ENCODE assay signal across 8 cellular contexts in the genomic region with DNA sequence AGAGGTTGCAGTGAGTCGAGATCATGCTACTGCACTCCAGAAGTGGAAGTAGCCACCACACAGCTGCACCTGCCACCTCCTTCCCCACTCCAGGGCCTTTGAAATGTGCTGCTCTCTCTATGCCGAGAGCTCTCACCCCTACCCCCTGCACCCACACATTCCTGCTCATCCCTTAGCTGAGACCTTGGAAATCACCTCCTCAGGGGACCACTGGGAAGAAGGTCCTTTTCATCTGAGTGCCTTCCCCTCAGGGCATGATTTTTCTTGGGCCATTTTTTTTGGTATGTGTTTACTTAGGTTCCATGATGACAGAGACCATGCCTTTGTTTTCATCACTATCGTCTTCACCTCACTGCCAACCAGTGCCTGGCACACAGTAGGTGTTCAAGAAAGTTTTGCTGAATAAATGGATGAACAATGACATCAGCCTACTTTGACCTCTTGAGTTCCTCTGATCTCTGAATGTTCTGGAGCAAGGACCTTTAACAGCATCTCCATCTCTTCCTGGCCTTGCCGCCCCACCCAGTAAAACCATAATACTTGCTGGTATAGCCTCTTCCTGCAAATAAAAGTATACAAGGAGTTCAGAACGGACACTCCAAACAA.
A peak's percentile ranks its signal among the peaks of the same experiment; 100 is the strongest.
DNase-seq lines count a peak whose midpoint lies in the region; ATAC-seq and TF ChIP-seq lines count a peak whose summit lies in the region.

No MANE protein-coding gene starts in this region.

- H3K9me3 ChIP-seq in CD8-positive, alpha-beta memory T cell (ENCODE audit: low read length) = no peaks in the 10 kb centered on the region
- no peaks in the 10 kb centered on the region for H3K9me3 ChIP-seq in Peyer's patch
- no peaks in the 10 kb centered on the region for H3K9me3 ChIP-seq in prostate gland

- no peak for ATAC-seq in effector memory CD8-positive, alpha-beta T cell (replicated peaks)
- ATAC-seq in GM21381 (IDR thresholded peaks at IDR 0.05; ENCODE audit: unreplicated experiment) = no peak

- peaks cover 0 to 93% (median 17%) of the 10 kb centered on the region in 3 donors for H3K36me3 Mint-ChIP-seq in CD8-positive, alpha-beta memory T cell
- peaks cover 99% of the 10 kb centered on the region for H3K36me3 Mint-ChIP-seq in effector memory CD8-positive, alpha-beta T cell (ENCODE audit: insufficient read depth)
- H3K36me3 Mint-ChIP-seq in endothelial cell (ENCODE audit: low read depth, unreplicated experiment) = no peaks in the 10 kb centered on the region

- H3K9me3 Mint-ChIP-seq in CD8-positive, alpha-beta memory T cell = no peaks in the 10 kb centered on the region
- H3K9me3 Mint-ChIP-seq in effector memory CD8-positive, alpha-beta T cell = no peaks in the 10 kb centered on the region
- H3K9me3 Mint-ChIP-seq in endothelial cell (ENCODE audit: unreplicated experiment) = no peaks in the 10 kb centered on the region

- TF ChIP-seq POLR2A in Peyer's patch (IDR thresholded peaks at IDR 0.05) = no peak
- TF ChIP-seq POLR2A in prostate gland (IDR thresholded peaks at IDR 0.05) = no peak

- TF ChIP-seq CTCF in Peyer's patch (IDR thresholded peaks at IDR 0.05) (no peak), prostate gland (IDR thresholded peaks at IDR 0.05) (no peak), endothelial cell (IDR thresholded peaks at IDR 0.05; ENCODE audit: unreplicated experiment) (no peak)

- 61% methylated on average over 5 of the region's 5 CpGs for WGBS in prostate gland

- peak overlapping the region; percentile 38 to 95 (median 82) for H3K27ac Mint-ChIP-seq in CD8-positive, alpha-beta memory T cell
- H3K27ac Mint-ChIP-seq in effector memory CD8-positive, alpha-beta T cell = peak overlapping the region; percentile 77 to 94
- no peak overlapping the region for H3K27ac Mint-ChIP-seq in endothelial cell (ENCODE audit: unreplicated experiment)

- H3K4me1 ChIP-seq in CD8-positive, alpha-beta memory T cell (ENCODE audit: insufficient read depth, low read length) = peaks cover 33% of the 10 kb centered on the region
- H3K4me1 ChIP-seq in Peyer's patch = peaks cover 10 to 84% (median 21%) of the 10 kb centered on the region in 4 donors
- peaks cover 17% of the 10 kb centered on the region for H3K4me1 ChIP-seq in prostate gland (replicated peaks)

- POLR2A ChIA-PET in CD8-positive, alpha-beta memory T cell (lab: Charles Lee) = no interaction called here

- H3K27ac ChIP-seq in CD8-positive, alpha-beta memory T cell (ENCODE audit: low read depth, low read length) = no peak overlapping the region
- H3K27ac ChIP-seq in Peyer's patch = peak overlapping the region; percentile 50 to 92 (median 76)
- H3K27ac ChIP-seq in prostate gland = peak overlapping the region; percentile 61 to 72

- CTCF ChIA-PET in CD8-positive, alpha-beta memory T cell (lab: Charles Lee) = no interaction called here

- no peak overlapping the region for H3K4me3 ChIP-seq in CD8-positive, alpha-beta memory T cell (ENCODE audit: low read length)
- H3K4me3 ChIP-seq in Peyer's patch (no peak overlapping the region), prostate gland (no peak overlapping the region)

- H3K27me3 ChIP-seq in CD8-positive, alpha-beta memory T cell (ENCODE audit: insufficient read depth, low read length, poor library complexity, severe bottlenecking) = no peaks in the 10 kb centered on the region
- no peaks in the 10 kb centered on the region for H3K27me3 ChIP-seq in Peyer's patch
- no peaks in the 10 kb centered on the region for H3K27me3 ChIP-seq in prostate gland (replicated peaks; ENCODE audit: insufficient read depth)

- H3K36me3 ChIP-seq in CD8-positive, alpha-beta memory T cell (ENCODE audit: insufficient read depth, low read length) = peaks cover 12% of the 10 kb centered on the region
- H3K36me3 ChIP-seq in Peyer's patch (peaks cover 0 to 3% (median 0%) of the 10 kb centered on the region in 3 donors), prostate gland (peaks cover 0 to 10% of the 10 kb centered on the region in 2 donors)

- intact Hi-C loops in prostate gland (cut with DNase I) = no loop called here

- peak overlapping the region in 2 of 7 donors; percentile 51 to 63 for H3K4me3 Mint-ChIP-seq in CD8-positive, alpha-beta memory T cell
- peak overlapping the region; percentile 32 to 41 for H3K4me3 Mint-ChIP-seq in effector memory CD8-positive, alpha-beta T cell
- no peak overlapping the region for H3K4me3 Mint-ChIP-seq in endothelial cell (ENCODE audit: unreplicated experiment)

- H3K27me3 Mint-ChIP-seq in CD8-positive, alpha-beta memory T cell = peaks cover 0 to 5% of the 10 kb centered on the region in 2 donors
- H3K27me3 Mint-ChIP-seq in effector memory CD8-positive, alpha-beta T cell = no peaks in the 10 kb centered on the region
- H3K27me3 Mint-ChIP-seq in endothelial cell (ENCODE audit: unreplicated experiment) = peaks cover 9% of the 10 kb centered on the region

- H3K4me1 Mint-ChIP-seq in CD8-positive, alpha-beta memory T cell = peaks cover 64 to 99% (median 83%) of the 10 kb centered on the region in 3 donors
- H3K4me1 Mint-ChIP-seq in effector memory CD8-positive, alpha-beta T cell (ENCODE audit: low read depth in 2 of 2) = peaks cover 61 to 66% of the 10 kb centered on the region in 2 donors
- peaks cover 17% of the 10 kb centered on the region for H3K4me1 Mint-ChIP-seq in endothelial cell (ENCODE audit: unreplicated experiment)

- DNase-seq in CD8-positive, alpha-beta memory T cell = no peak
- DNase-seq in Peyer's patch (no peak), prostate gland (ENCODE audit: low spot score) (no peak), endothelial cell (ENCODE audit: low spot score) (no peak), H4 (ENCODE audit: low spot score) (no peak), amniotic stem cell (lab: John Stamatoyannopoulos, UW) (no peak)
- no peak for DNase-seq in effector memory CD8-positive, alpha-beta T cell
